20 cellular contexts compared by ENCODE assay signal in the genomic region with DNA sequence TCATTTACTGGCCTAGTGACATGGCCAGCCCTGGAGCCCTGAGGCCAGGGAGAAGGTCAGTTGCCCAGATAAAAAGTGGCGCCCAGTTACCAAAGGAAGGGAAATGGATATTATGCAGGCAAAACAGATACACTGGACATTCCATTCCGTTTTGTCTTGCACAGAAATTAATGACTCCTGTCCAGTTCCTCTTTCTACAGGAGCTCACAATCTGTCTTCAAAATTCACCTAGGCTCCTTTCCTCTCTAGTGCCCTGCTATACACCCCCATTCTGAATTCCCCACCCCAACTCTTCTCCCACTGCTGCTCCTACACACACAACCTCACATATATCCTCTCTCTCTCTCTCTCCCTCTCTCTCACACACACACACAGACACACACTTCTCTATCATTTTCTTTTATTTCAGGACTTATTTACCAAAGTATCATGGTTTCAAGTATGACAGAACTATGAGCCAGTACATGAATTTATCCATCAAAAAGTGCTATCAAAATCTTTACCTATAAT.
A peak's percentile ranks its signal among the peaks of the same experiment; 100 is the strongest.
DNase-seq lines count a peak whose midpoint lies in the region; ATAC-seq, FAIRE-seq and TF ChIP-seq lines count a peak whose summit lies in the region.
"Had no signal": no experiment of that assay in that cellular context is flagged by ENCODE, and none has a peak within 500 bp of the region (broad histone marks: within the 10 kb centered on the region; RNA-seq: fewer than 3 reads in every experiment).

No MANE protein-coding gene starts in this region.

- DNase-seq in GM12891 (ENCODE audit: insufficient read length, low spot score) (no peak), GM12878 (ENCODE audit: low read depth, low spot score) (no peak), mesendoderm (no peak), progenitor cell of endocrine pancreas (ENCODE audit: low spot score, unreplicated experiment) (no peak), Right ventricle myocardium superior (no peak)
- no peak for DNase-seq in activated CD4-positive, alpha-beta T cell treated with anti-CD3 and anti-CD28 coated beads for 1 hour
- DNase-seq: CD4-positive, alpha-beta memory T cell; DMS79 treated with DMSO at 0.1 percent for 48 hours; GF-D8; GOT3; H7 had no signal

- H3K36me3 ChIP-seq in GM12878 (ENCODE audit: control insufficient read depth in 2 of 2, insufficient read depth in 2 of 2, low read length in 1 of 2) (no peaks in the 10 kb centered on the region), mesendoderm (ENCODE audit: control insufficient read depth, insufficient read depth, low read length) (no peaks in the 10 kb centered on the region)
- H3K36me3 ChIP-seq: BLaER1 had no signal

- BruUV-seq in GM12878 (replicated peaks; lab: Mats Ljungman, UMichigan) = no TSS peak

- no peak overlapping the region for H3K4ac ChIP-seq in mesendoderm (ENCODE audit: low read depth, low read length)

- H3K23ac ChIP-seq in mesendoderm (ENCODE audit: low read length) = no peak overlapping the region

- no peak overlapping the region for H2AK5ac ChIP-seq in mesendoderm (ENCODE audit: low read length)

- no peak overlapping the region for H3K4me3 Mint-ChIP-seq in progenitor cell of endocrine pancreas (ENCODE audit: low read depth)
- H3K4me3 Mint-ChIP-seq: CD14-positive monocyte; CD4-positive, alpha-beta memory T cell; IgD-negative memory B cell had no signal

- H3K36me3 Mint-ChIP-seq in progenitor cell of endocrine pancreas (ENCODE audit: insufficient read depth) = peaks cover 25% of the 10 kb centered on the region
- H3K36me3 Mint-ChIP-seq: CD14-positive monocyte; CD4-positive, alpha-beta memory T cell; IgD-negative memory B cell had no signal

- no peak for TF ChIP-seq CTCF in GM12878 (IDR thresholded peaks at IDR 0.05 in 2 of 3, conservative IDR thresholded peaks at IDR 0.05 in 1 of 3; ENCODE audit: control insufficient read depth in 2 of 3, extremely low read depth in 1 of 3, insufficient read depth in 1 of 3, low read depth in 3 of 3, low read length in 3 of 3)
- no peak for TF ChIP-seq CTCF in progenitor cell of endocrine pancreas (IDR thresholded peaks at IDR 0.05; ENCODE audit: unreplicated experiment)

- H3K79me2 ChIP-seq in GM12878 (ENCODE audit: control insufficient read depth, insufficient read depth, low read length) (no peaks in the 10 kb centered on the region), mesendoderm (ENCODE audit: control insufficient read depth, insufficient read depth, low read length) (no peaks in the 10 kb centered on the region)

- H3K4me3 ChIP-seq in GM12878 (no peak overlapping the region), mesendoderm (ENCODE audit: low read length) (no peak overlapping the region)
- H3K4me3 ChIP-seq: A549, BLaER1 had no signal

- FAIRE-seq in GM12891 (lab: Jason Lieb, UNC) (no peak), GM12878 (lab: Jason Lieb, UNC) (no peak)
- FAIRE-seq: A549, GM18507, HepG2 had no signal

- POLR2A ChIA-PET in GM12878 (lab: Charles Lee) = no interaction called here

- 7% methylated on average over 2 of the region's 2 CpGs for WGBS in GM12878 (ENCODE audit: insufficient coverage, insufficient replicate concordance, low lambda C conversion rate, missing lambda C conversion rate)
- no CpG with 5 or more reads among the region's 2 CpGs for WGBS in mesendoderm (ENCODE audit: extremely low coverage, insufficient coverage, low lambda C conversion rate)

- H4K20me1 ChIP-seq in GM12878 (ENCODE audit: control insufficient read depth, insufficient read depth) = no peaks in the 10 kb centered on the region
- H4K20me1 ChIP-seq: BLaER1 had no signal

- H2BK120ac ChIP-seq in mesendoderm (ENCODE audit: low read depth, low read length) = no peak overlapping the region

- H2BK15ac ChIP-seq in mesendoderm (replicated peaks; ENCODE audit: low read depth) = no peak overlapping the region

- peaks cover 4% of the 10 kb centered on the region for H3K79me1 ChIP-seq in mesendoderm (ENCODE audit: low read length)

- SMC1A ChIA-PET in GM12878 (lab: Charles Lee; ENCODE audit: uncharacterized antibody, unreplicated experiment) = no interaction called here

- H4K8ac ChIP-seq in mesendoderm (ENCODE audit: low read depth, low read length) = no peak overlapping the region

- ATAC-seq in GM12878 = no peak
- ATAC-seq in Right ventricle myocardium superior (ENCODE audit: poor library complexity) = no peak
- no peak for ATAC-seq in HG02610 (IDR thresholded peaks at IDR 0.05; ENCODE audit: unreplicated experiment)
- ATAC-seq: A549, HCT116, HepG2 had no signal

- H3K9me3 ChIP-seq in GM12878 (replicated peaks; ENCODE audit: control insufficient read depth, insufficient read depth, low read length) = no peaks in the 10 kb centered on the region
- H3K9me3 ChIP-seq: A549 had no signal

- RAD21 ChIA-PET in GM12878 (lab: Charles Lee; ENCODE audit: unreplicated experiment) = no interaction called here

- H3K4me1 Mint-ChIP-seq in progenitor cell of endocrine pancreas (ENCODE audit: low read depth) = peaks cover 21% of the 10 kb centered on the region
- H3K4me1 Mint-ChIP-seq: CD14-positive monocyte; CD4-positive, alpha-beta memory T cell; IgD-negative memory B cell had no signal

- no peaks in the 10 kb centered on the region for H3K27me3 Mint-ChIP-seq in progenitor cell of endocrine pancreas
- H3K27me3 Mint-ChIP-seq: IgD-negative memory B cell had no signal

- H2BK5ac ChIP-seq in mesendoderm (ENCODE audit: low read length) = no peak overlapping the region

- intact Hi-C loops in GM12878 (cut with micrococcal nuclease; ENCODE audit: unreplicated experiment) (no loop called here), Right ventricle myocardium superior (cut with DNase I) (no loop called here)

- in situ Hi-C loops in GM12878 (cut with MboI) = no loop called here

- TF ChIP-seq EP300 in GM12878 (IDR thresholded peaks at IDR 0.05; ENCODE audit: borderline replicate concordance in 1 of 2, control insufficient read depth in 1 of 2, low read depth in 2 of 2, low read length in 2 of 2) = no peak

- H3K27ac Mint-ChIP-seq in progenitor cell of endocrine pancreas = peak overlapping the region; percentile 5
- H3K27ac Mint-ChIP-seq: CD14-positive monocyte; CD4-positive, alpha-beta memory T cell; IgD-negative memory B cell had no signal

- TF ChIP-seq RAD21 in GM12878 (IDR thresholded peaks at IDR 0.05; ENCODE audit: insufficient read depth, low read depth, low read length) = no peak

- H3K27me3 ChIP-seq in GM12878 (replicated peaks in 1 of 2; ENCODE audit: control insufficient read depth in 2 of 2, insufficient read depth in 2 of 2, low read length in 1 of 2) = no peaks in the 10 kb centered on the region
- H3K27me3 ChIP-seq in mesendoderm (ENCODE audit: insufficient read depth, low read length, poor library complexity) = no peaks in the 10 kb centered on the region
- H3K27me3 ChIP-seq: BLaER1 had no signal

- peaks cover 14% of the 10 kb centered on the region for H3K9me3 Mint-ChIP-seq in progenitor cell of endocrine pancreas (ENCODE audit: low read depth)

- H2AFZ ChIP-seq in GM12878 (ENCODE audit: control insufficient read depth, low read depth, low read length) = no peak overlapping the region

- H3K27ac ChIP-seq in GM12878 (ENCODE audit: control insufficient read depth, insufficient read depth) (no peak overlapping the region), mesendoderm (ENCODE audit: low read depth, low read length) (no peak overlapping the region)
- H3K27ac ChIP-seq: 22Rv1, A549, BLaER1 had no signal

- H3K18ac ChIP-seq in mesendoderm (ENCODE audit: low read length) = peak overlapping the region; percentile 90

- H3K4me2 ChIP-seq in GM12878 (ENCODE audit: control insufficient read depth, insufficient read depth) (no peak overlapping the region), mesendoderm (ENCODE audit: low read length) (no peak overlapping the region)
- H3K4me2 ChIP-seq: A549, BLaER1 had no signal

- no peak overlapping the region for H3K56ac ChIP-seq in mesendoderm (ENCODE audit: low read length)

- H4K5ac ChIP-seq in mesendoderm (ENCODE audit: low read length) = no peak overlapping the region

- H3K9ac ChIP-seq in GM12878 (ENCODE audit: control insufficient read depth, insufficient read depth, low read length) = no peak overlapping the region
- no peak overlapping the region for H3K9ac ChIP-seq in mesendoderm (ENCODE audit: low read length)
- H3K9ac ChIP-seq: BLaER1 had no signal

- TF ChIP-seq POLR2A in GM12891 (IDR thresholded peaks at IDR 0.05; ENCODE audit: low read depth, low read length) = no peak
- TF ChIP-seq POLR2A in GM12878 (IDR thresholded peaks at IDR 0.05; ENCODE audit: low read depth, low read length) = no peak

- CTCF ChIA-PET in GM12878 (lab: Yijun Ruan, JAX) = no interaction called here

- H3K4me1 ChIP-seq in GM12878 (ENCODE audit: control insufficient read depth, insufficient read depth, low read length) (no peaks in the 10 kb centered on the region), mesendoderm (ENCODE audit: control insufficient read depth, low read depth, low read length) (no peaks in the 10 kb centered on the region)
- H3K4me1 ChIP-seq: A549, BLaER1 had no signal

TF ChIP-seq in GM12891, 5 proteins besides CTCF, POLR2A, EP300 and RAD21:
- TF ChIP-seq TAF1 (IDR thresholded peaks at IDR 0.05; ENCODE audit: low read depth, low read length) = no peak
- TF ChIP-seq SPI1 (IDR thresholded peaks at IDR 0.05; ENCODE audit: low read depth, low read length) = peak; percentile 63; the same call in 1 of the 2 replicates

TF ChIP-seq in GM12878, 131 proteins besides CTCF, POLR2A, EP300 and RAD21:
- TF ChIP-seq ATF7 (IDR thresholded peaks at IDR 0.05; ENCODE audit: low read depth) = no peak
- no peak for TF ChIP-seq ASH2L (IDR thresholded peaks at IDR 0.05; ENCODE audit: borderline replicate concordance, low read depth)
- peak; percentile 59; the same call in 1 of the 2 replicates for TF ChIP-seq SPI1 (IDR thresholded peaks at IDR 0.05; ENCODE audit: borderline replicate concordance, insufficient read depth, low read depth, low read length)
- no peak for TF ChIP-seq EGR1 (IDR thresholded peaks at IDR 0.05; ENCODE audit: borderline replicate concordance in 1 of 2, low read depth in 2 of 2, low read length in 2 of 2)
- TF ChIP-seq NR2F1 (conservative IDR thresholded peaks at IDR 0.05) = no peak
